1 cellular context compared by ENCODE assay signal in genomic region chr1:153961421-153961820, GRCh38.
TF ChIP-seq lines count a peak whose summit lies in the region.

No MANE protein-coding gene starts in this region.

TF ChIP-seq in SK-N-SH, 30 proteins besides CTCF, POLR2A, EP300 and RAD21 (continued from another document):
- TF ChIP-seq ZBTB33 (IDR thresholded peaks at IDR 0.05; ENCODE audit: borderline replicate concordance, low read depth) (no peak), USF2 (IDR thresholded peaks at IDR 0.05; ENCODE audit: borderline replicate concordance, low read depth, low read length) (no peak), TEAD4 (IDR thresholded peaks at IDR 0.05; ENCODE audit: borderline replicate concordance, insufficient read depth) (no peak), USF1 (IDR thresholded peaks at IDR 0.05; ENCODE audit: borderline replicate concordance, low read depth) (no peak), RXRA (IDR thresholded peaks at IDR 0.05; ENCODE audit: borderline replicate concordance, low read depth) (no peak), PBX3 (IDR thresholded peaks at IDR 0.05) (no peak), REST (IDR thresholded peaks at IDR 0.05; ENCODE audit: low read depth, low read length) (no peak), MAX (IDR thresholded peaks at IDR 0.05; ENCODE audit: low read depth) (no peak), JUND (IDR thresholded peaks at IDR 0.05) (no peak), NRF1 (IDR thresholded peaks at IDR 0.05; ENCODE audit: low read depth, low read length) (no peak), RCOR1 (IDR thresholded peaks at IDR 0.05; ENCODE audit: low read length) (no peak), NFIC (IDR thresholded peaks at IDR 0.05; ENCODE audit: borderline replicate concordance) (no peak)
